19 cellular contexts compared by ENCODE assay signal in the genomic region with DNA sequence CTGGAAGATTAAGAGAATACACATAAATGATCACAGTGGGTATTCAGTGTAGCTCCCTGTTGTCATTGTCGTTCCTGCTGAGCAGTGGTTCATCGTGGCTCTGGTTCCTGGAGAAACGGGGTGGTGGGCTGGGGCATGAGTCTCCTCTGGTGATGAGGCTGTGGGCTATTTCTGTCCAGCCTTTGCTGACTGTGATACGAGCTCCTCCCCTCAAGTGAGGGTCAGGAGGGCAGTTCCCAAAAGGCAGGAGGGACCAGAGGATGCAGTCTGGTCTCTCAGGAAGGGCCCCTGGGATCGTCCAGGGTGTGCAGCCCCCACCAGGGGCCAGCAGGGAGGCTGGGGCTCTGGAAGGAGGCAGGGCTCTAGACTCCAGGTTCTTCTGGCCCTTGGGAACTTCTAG.
"Had no signal": no experiment of that assay in that cellular context is flagged by ENCODE, and none has a peak within 500 bp of the region (broad histone marks: within the 10 kb centered on the region; RNA-seq: fewer than 3 reads in every experiment).

No MANE protein-coding gene starts in this region.

- H3K4me1 ChIP-seq: esophagus muscularis mucosa, gastrocnemius medialis, suprapubic skin, thyroid gland had no signal

- H3K27ac Mint-ChIP-seq: dendritic cell treated with granulocyte-macrophage colony-stimulating factor and Interleukin-4, amounts not matched to agents 40 ng/mL and 50 ng/mL, for 4 days; effector memory CD8-positive, alpha-beta T cell; nephron; type B pancreatic cell had no signal

- H3K4me3 ChIP-seq: esophagus muscularis mucosa, gastrocnemius medialis, lung, suprapubic skin, thyroid gland had no signal

- H3K9me3 Mint-ChIP-seq: dendritic cell treated with granulocyte-macrophage colony-stimulating factor and Interleukin-4, amounts not matched to agents 40 ng/mL and 50 ng/mL, for 4 days; effector memory CD8-positive, alpha-beta T cell; naive B cell; nephron; type B pancreatic cell had no signal

- H3K4me3 Mint-ChIP-seq: dendritic cell treated with granulocyte-macrophage colony-stimulating factor and Interleukin-4, amounts not matched to agents 40 ng/mL and 50 ng/mL, for 4 days; effector memory CD8-positive, alpha-beta T cell; naive B cell; type B pancreatic cell had no signal

- ATAC-seq: effector memory CD8-positive, alpha-beta T cell; gastrocnemius medialis; left colon; left ventricle myocardium superior had no signal

- DNase-seq: effector memory CD8-positive, alpha-beta T cell; gastrocnemius medialis; kidney; left colon; left ventricle myocardium superior; mesenchymal stem cell; naive B cell; occipital lobe; small intestine; stimulated activated CD4-positive, alpha-beta T cell treated with anti-CD3 and anti-CD28 coated beads, Interleukin-12 subunit alpha, Interleukin-12 subunit beta, amount 100 ng/mL, for 4 hours; stimulated activated naive CD4-positive, alpha-beta T cell treated with Interleukin-2 at 50 U/mL for 16 hours; thyroid gland had no signal

- H3K27ac ChIP-seq: epithelial cell of prostate, esophagus muscularis mucosa, gastrocnemius medialis, suprapubic skin, thyroid gland had no signal

- H3K9me3 ChIP-seq: esophagus muscularis mucosa, gastrocnemius medialis, suprapubic skin, thyroid gland had no signal

- H3K36me3 Mint-ChIP-seq: naive B cell, type B pancreatic cell had no signal

- H3K36me3 ChIP-seq: esophagus muscularis mucosa, gastrocnemius medialis, suprapubic skin, thyroid gland had no signal

- H3K4me1 Mint-ChIP-seq: naive B cell had no signal

- H3K27me3 ChIP-seq: thyroid gland had no signal
